ENCODE assay signal across 8 cellular contexts in the genomic region with DNA sequence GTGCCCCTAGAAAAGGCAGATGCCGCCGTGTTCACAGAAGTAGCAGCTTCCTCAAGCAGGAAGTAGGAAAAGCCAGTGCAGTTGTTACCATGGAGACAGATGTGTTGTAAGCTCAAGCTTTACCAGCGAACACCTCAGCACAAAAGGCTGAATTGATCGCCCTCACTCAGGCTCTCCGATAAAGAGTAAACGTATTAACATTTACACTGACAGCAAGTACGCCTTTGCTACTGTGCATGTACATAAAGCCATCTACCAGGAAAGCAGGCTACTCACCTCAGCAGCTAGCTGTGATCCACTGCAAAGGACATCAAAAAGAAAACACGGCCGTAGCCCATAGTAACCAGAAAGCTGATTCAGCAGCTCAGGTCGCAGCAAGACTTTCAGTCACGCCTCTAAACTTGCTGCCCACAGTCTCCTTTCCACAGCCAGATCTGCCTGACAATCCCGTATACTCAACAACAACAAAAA.
DNase-seq lines count a peak whose midpoint lies in the region; ATAC-seq and TF ChIP-seq lines count a peak whose summit lies in the region.
"Not testable (repeated sequence)": the region's sequence is repeated elsewhere in the genome, so short reads cannot be mapped to it uniquely, and the experiment has no call there.

No MANE protein-coding gene starts in this region.

- not testable (repeated sequence) for ATAC-seq in right cardiac atrium

- H3K4me3 Mint-ChIP-seq in CD14-positive monocyte: peak overlapping the region; percentile 71
- H3K4me3 Mint-ChIP-seq in MCF 10A (ENCODE audit: unreplicated experiment): peak overlapping the region; percentile 67
- H3K4me3 Mint-ChIP-seq in nephron: peak overlapping the region; percentile 60 to 84 (median 79)

- H3K36me3 Mint-ChIP-seq in CD14-positive monocyte; MCF 10A (ENCODE audit: insufficient read depth, unreplicated experiment); nephron (ENCODE audit: low read depth): not testable (repeated sequence)

- peaks cover 0 to 11% (median 2%) of the 10 kb centered on the region in 7 donors for H3K9me3 Mint-ChIP-seq in CD14-positive monocyte
- not testable (repeated sequence) for H3K9me3 Mint-ChIP-seq in MCF 10A (ENCODE audit: unreplicated experiment); nephron

- not testable (repeated sequence) for H3K36me3 ChIP-seq in KMS-11 (ENCODE audit: insufficient read depth)

- CTCF ChIA-PET in MCF 10A (lab: Yijun Ruan, JAX): not testable (repeated sequence)

- not testable (repeated sequence) for H3K27me3 Mint-ChIP-seq in CD14-positive monocyte (ENCODE audit: low read depth in 3 of 3); MCF 10A (ENCODE audit: insufficient read depth, unreplicated experiment); nephron (ENCODE audit: low read depth)

- H3K4me1 Mint-ChIP-seq in CD14-positive monocyte: peaks cover 12% of the 10 kb centered on the region
- H3K4me1 Mint-ChIP-seq in MCF 10A (ENCODE audit: insufficient read depth, unreplicated experiment): peaks cover 10% of the 10 kb centered on the region
- peaks cover 47% of the 10 kb centered on the region for H3K4me1 Mint-ChIP-seq in nephron

- not testable (repeated sequence) for BruUV-seq in MCF 10A (replicated peaks; lab: Mats Ljungman, UMichigan)

- H3K27ac Mint-ChIP-seq in CD14-positive monocyte (peak overlapping the region in 2 of 7 donors; percentile 78 to 79), MCF 10A (ENCODE audit: low read depth, unreplicated experiment) (peak overlapping the region; percentile 87), nephron (peak overlapping the region; percentile 85 to 94 (median 89))

- H3K9ac ChIP-seq in KMS-11: peak overlapping the region; percentile 83

- H3K4me1 ChIP-seq in KMS-11 (ENCODE audit: low read depth, poor library complexity, severe bottlenecking): peaks cover 26% of the 10 kb centered on the region
- not testable (repeated sequence) for H3K4me1 ChIP-seq in right cardiac atrium (ENCODE audit: control insufficient read depth, insufficient read depth, low read length)

- H4K20me1 ChIP-seq in KMS-11 (ENCODE audit: insufficient read depth): not testable (repeated sequence)

- not testable (repeated sequence) for TF ChIP-seq CTCF in CD14-positive monocyte (IDR thresholded peaks at IDR 0.05); KMS-11 (conservative IDR thresholded peaks at IDR 0.05; ENCODE audit: low read depth, low read length); MCF 10A (IDR thresholded peaks at IDR 0.05; ENCODE audit: unreplicated experiment); nephron (IDR thresholded peaks at IDR 0.05; ENCODE audit: unreplicated experiment in 3 of 3)

- H2AFZ ChIP-seq in KMS-11 (ENCODE audit: low read depth): peak overlapping the region; percentile 18; the same call in 1 of the 2 replicates

- DNase-seq in CD14-positive monocyte (ENCODE audit: low spot score): not testable (repeated sequence)
- DNase-seq in SIG-M5 treated with dmso at 0.1 percent for 504 hours (lab: John Stamatoyannopoulos, UW; ENCODE audit: unreplicated experiment) (peak; percentile 52), activated T-cell treated with anti-CD3 and anti-CD28 coated beads for 1 hour (ENCODE audit: low read depth) (peak; percentile 4), MCF 10A (ENCODE audit: unreplicated experiment) (peak; percentile 21), right cardiac atrium (peak in 1 of 3 donors; percentile 55)
- peak; percentile 24 for DNase-seq in stimulated activated CD8-positive, alpha-beta memory T cell treated with anti-CD3 and anti-CD28 coated beads, Interleukin-15, amount 100 ng/mL, for 1 hour (ENCODE audit: low read depth)

- intact Hi-C loops in CD14-positive monocyte (cut with micrococcal nuclease); MCF 10A (cut with micrococcal nuclease); right cardiac atrium (cut with DNase I): not testable (repeated sequence)

- POLR2A ChIA-PET in MCF 10A (lab: Yijun Ruan, JAX): not testable (repeated sequence)

- H3K79me2 ChIP-seq in KMS-11 (ENCODE audit: insufficient read depth, low read depth): not testable (repeated sequence)

- not testable (repeated sequence) for H3K27me3 ChIP-seq in KMS-11 (ENCODE audit: insufficient read depth, low read depth); right cardiac atrium (ENCODE audit: control insufficient read depth, insufficient read depth)

- not testable (repeated sequence) for H3K9me3 ChIP-seq in right cardiac atrium (ENCODE audit: control insufficient read depth, low read length)

- H3K27ac ChIP-seq in KMS-11: peak overlapping the region; percentile 97
- H3K27ac ChIP-seq in right cardiac atrium (ENCODE audit: low read length): not testable (repeated sequence)

- H3K4me2 ChIP-seq in KMS-11: peak overlapping the region; percentile 60; the same call in 1 of the 2 replicates

- 6% methylated on average over 12 of the region's 12 CpGs for WGBS in right cardiac atrium

- H3K4me3 ChIP-seq in KMS-11 (IDR thresholded peaks at IDR 0.05; ENCODE audit: insufficient read depth, low read depth, low read length): not testable (repeated sequence)
- H3K4me3 ChIP-seq in right cardiac atrium (ENCODE audit: low read length): peak overlapping the region; percentile 3
